Comparison of ENCODE assay signal across 10 cellular contexts in the genomic region with DNA sequence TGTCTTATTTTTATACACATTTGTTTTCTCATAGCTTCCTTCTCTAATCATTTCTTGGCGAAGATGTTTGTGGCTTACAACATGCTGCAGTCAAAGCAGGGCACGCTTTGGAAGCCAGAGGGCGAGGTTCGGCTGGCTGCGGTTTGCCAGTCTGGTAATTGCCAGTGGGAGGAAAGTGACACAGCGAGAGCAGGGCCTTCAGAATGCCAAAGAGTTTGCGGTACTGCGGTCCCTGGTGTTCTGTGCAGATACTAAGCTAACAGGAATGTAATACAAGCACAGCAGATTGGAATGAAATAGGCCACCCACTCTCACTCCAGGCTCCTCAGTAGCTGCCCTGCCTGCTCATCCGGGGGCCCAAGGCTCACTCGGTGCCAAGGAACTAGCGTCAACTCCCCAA. TPM values are rescaled to one million over a fixed set of nuclear protein-coding genes. Genes with fewer than 3 reads are reported as not detected.
DNase-seq lines count a peak whose midpoint lies in the region; ATAC-seq, FAIRE-seq and TF ChIP-seq lines count a peak whose summit lies in the region.
"Had no signal": no experiment of that assay in that cellular context is flagged by ENCODE, and none has a peak within 500 bp of the region (broad histone marks: within the 10 kb centered on the region; RNA-seq: fewer than 3 reads in every experiment).

No MANE protein-coding gene starts in this region.

- 63% methylated on average over 11 of the region's 11 CpGs for WGBS in HepG2 (ENCODE audit: low lambda C conversion rate)
- 51 to 62% methylated on average over 11 of the region's 11 CpGs for WGBS in aorta, 2 donors

- peak overlapping the region in 1 of 3 donors; percentile 28 for H3K4me3 ChIP-seq in breast epithelium
- H3K4me3 ChIP-seq in HepG2 (replicated peaks in 1 of 3; ENCODE audit: insufficient read depth in 1 of 3, low read depth in 2 of 3, low read length in 3 of 3), result no peak overlapping the region
- no peak overlapping the region for H3K4me3 ChIP-seq in aorta (ENCODE audit: low read length in 2 of 2)

- CTCF ChIA-PET in HepG2 (lab: Yijun Ruan, JAX; ENCODE audit: low intra/inter-chr PET ratio, low total read pairs), result no interaction called here

- no TSS peak for BruUV-seq in HepG2 (replicated peaks; lab: Mats Ljungman, UMichigan)

- no peaks in the 10 kb centered on the region for H3K36me3 ChIP-seq in breast epithelium
- no peaks in the 10 kb centered on the region for H3K36me3 ChIP-seq in HepG2 (replicated peaks in 1 of 2; ENCODE audit: control insufficient read depth in 1 of 2, insufficient read depth in 2 of 2, low read length in 2 of 2)
- no peaks in the 10 kb centered on the region for H3K36me3 ChIP-seq in aorta (ENCODE audit: control insufficient read depth in 1 of 2, insufficient read depth in 2 of 2, low read length in 1 of 2)
- H3K36me3 ChIP-seq: WERI-Rb-1 had no signal

- DNase-seq in NOMO-1 treated with DMSO at 0.1 percent for 48 hours (lab: John Stamatoyannopoulos, UW; ENCODE audit: unreplicated experiment) (peak; percentile 23), NOMO-1 treated with dmso at 0.1 percent for 144 hours (lab: John Stamatoyannopoulos, UW; ENCODE audit: unreplicated experiment) (no peak), breast epithelium (ENCODE audit: low spot score in 2 of 2) (peak; percentile 62 to 72), HepG2 (ENCODE audit: low spot score) (no peak), aorta (peak; percentile 58 to 75), NCI-H510A (lab: John Stamatoyannopoulos, UW) (no peak)
- no peak for DNase-seq in stimulated activated naive CD8-positive, alpha-beta T cell treated with anti-CD3 and anti-CD28 coated beads, Interleukin-15, Interleukin-2, amounts not matched to agents 100 U/mL and 50 U/mL, for 24 hours
- DNase-seq: WERI-Rb-1 had no signal

- intact Hi-C loops in breast epithelium (cut with DNase I; ENCODE audit: low total_unique reads) (loop anchor here (5.0 kb wide), 1 partner anchor 885 kb away; no protein-coding TSS in a partner anchor), HepG2 (cut with micrococcal nuclease; ENCODE audit: unreplicated experiment) (no loop called here), aorta (cut with DNase I) (no loop called here)

- H2AFZ ChIP-seq in HepG2 (ENCODE audit: low read length), result no peak overlapping the region

- H3K27me3 ChIP-seq in breast epithelium, result no peaks in the 10 kb centered on the region
- H3K27me3 ChIP-seq in HepG2 (ENCODE audit: control insufficient read depth in 1 of 2, insufficient read depth in 2 of 2, low read length in 2 of 2), result 0 out of 5 replicates have a peak, but pooled peaks cover 0 to 5% of the 10 kb centered on the region in 2 experiments
- H3K27me3 ChIP-seq in aorta (ENCODE audit: control insufficient read depth in 1 of 2, insufficient read depth in 2 of 2, low read length in 1 of 2), result no peaks in the 10 kb centered on the region

- H4K20me1 ChIP-seq in HepG2 (ENCODE audit: insufficient read depth, low read length), result no peaks in the 10 kb centered on the region

- TF ChIP-seq EP300 in HepG2 (IDR thresholded peaks at IDR 0.05; ENCODE audit: low read depth in 2 of 2, low read length in 2 of 2), result no peak
- TF ChIP-seq EP300 in HepG2 (CRISPR knock-in tag; IDR thresholded peaks at IDR 0.05; ENCODE audit: borderline replicate concordance), result no peak

- H3K9me3 ChIP-seq in breast epithelium (no peaks in the 10 kb centered on the region), HepG2 (ENCODE audit: low read length) (no peaks in the 10 kb centered on the region), aorta (ENCODE audit: control insufficient read depth, low read length) (no peaks in the 10 kb centered on the region)

- H3K9ac ChIP-seq in HepG2 (ENCODE audit: insufficient read depth, low read depth, low read length), result no peak overlapping the region

- H3K79me2 ChIP-seq in HepG2 (ENCODE audit: insufficient read depth, low read length), result no peaks in the 10 kb centered on the region

- in situ Hi-C loops in HepG2 (cut with HindIII; ENCODE audit: extremely low pct_ligation_motif_present, low pct_unique_long_range_greater_than_20kb), result no loop called here

- no peak overlapping the region for H3K4me2 ChIP-seq in HepG2 (ENCODE audit: low read depth, low read length)

- no peak for FAIRE-seq in HepG2 (lab: Jason Lieb, UNC)

- TF ChIP-seq POLR2A in breast epithelium (IDR thresholded peaks at IDR 0.05) (no peak), HepG2 (IDR thresholded peaks at IDR 0.05; ENCODE audit: insufficient read depth in 1 of 2, low read depth in 2 of 2, low read length in 2 of 2) (no peak)

- H3K4me1 ChIP-seq in breast epithelium (no peaks in the 10 kb centered on the region), HepG2 (ENCODE audit: insufficient read depth, low read length) (no peaks in the 10 kb centered on the region), aorta (ENCODE audit: control insufficient read depth in 1 of 2, insufficient read depth in 2 of 2, low read length in 2 of 2) (no peaks in the 10 kb centered on the region)

- POLR2A ChIA-PET in HepG2 (lab: Yijun Ruan, JAX), result no interaction called here

- H3K27ac ChIP-seq in breast epithelium (peak overlapping the region in 1 of 2 donors; percentile 69), HepG2 (ENCODE audit: extremely low read length, insufficient read depth, low read length) (no peak overlapping the region), aorta (ENCODE audit: low read depth in 1 of 2, low read length in 2 of 2) (no peak overlapping the region)
- H3K27ac ChIP-seq: C4-2B, WERI-Rb-1 had no signal

- peak; percentile 27; the same call in 2 of the 3 replicates for ATAC-seq in HepG2
- no peak for ATAC-seq in aorta (ENCODE audit: low FRiP score)
- ATAC-seq in HG03571 (IDR thresholded peaks at IDR 0.05; ENCODE audit: unreplicated experiment), result no peak
- no peak for ATAC-seq in stimulated activated naive CD8-positive, alpha-beta T cell treated with anti-CD3 and anti-CD28 coated beads, Interleukin-15, Interleukin-2, amounts not matched to agents 100 U/mL and 50 U/mL, for 24 hours

- TF ChIP-seq CTCF in breast epithelium (IDR thresholded peaks at IDR 0.05), result no peak
- TF ChIP-seq CTCF in HepG2 (CRISPR knock-in tag; IDR thresholded peaks at IDR 0.05), result peak; percentile 28

- no peak for TF ChIP-seq RAD21 in HepG2 (CRISPR knock-in tag; IDR thresholded peaks at IDR 0.05)

TF ChIP-seq in HepG2, 621 proteins besides CTCF, POLR2A, EP300 and RAD21 (continues in another document):
- TF ChIP-seq ZNF792 (CRISPR knock-in tag; IDR thresholded peaks at IDR 0.05) (no peak), REXO4 (CRISPR knock-in tag; IDR thresholded peaks at IDR 0.05; ENCODE audit: borderline replicate concordance) (no peak), TEAD2 (CRISPR knock-in tag; IDR thresholded peaks at IDR 0.05) (no peak), GATA4 (IDR thresholded peaks at IDR 0.05; ENCODE audit: borderline replicate concordance, low read depth) (no peak)
- TF ChIP-seq, protein P1, sequence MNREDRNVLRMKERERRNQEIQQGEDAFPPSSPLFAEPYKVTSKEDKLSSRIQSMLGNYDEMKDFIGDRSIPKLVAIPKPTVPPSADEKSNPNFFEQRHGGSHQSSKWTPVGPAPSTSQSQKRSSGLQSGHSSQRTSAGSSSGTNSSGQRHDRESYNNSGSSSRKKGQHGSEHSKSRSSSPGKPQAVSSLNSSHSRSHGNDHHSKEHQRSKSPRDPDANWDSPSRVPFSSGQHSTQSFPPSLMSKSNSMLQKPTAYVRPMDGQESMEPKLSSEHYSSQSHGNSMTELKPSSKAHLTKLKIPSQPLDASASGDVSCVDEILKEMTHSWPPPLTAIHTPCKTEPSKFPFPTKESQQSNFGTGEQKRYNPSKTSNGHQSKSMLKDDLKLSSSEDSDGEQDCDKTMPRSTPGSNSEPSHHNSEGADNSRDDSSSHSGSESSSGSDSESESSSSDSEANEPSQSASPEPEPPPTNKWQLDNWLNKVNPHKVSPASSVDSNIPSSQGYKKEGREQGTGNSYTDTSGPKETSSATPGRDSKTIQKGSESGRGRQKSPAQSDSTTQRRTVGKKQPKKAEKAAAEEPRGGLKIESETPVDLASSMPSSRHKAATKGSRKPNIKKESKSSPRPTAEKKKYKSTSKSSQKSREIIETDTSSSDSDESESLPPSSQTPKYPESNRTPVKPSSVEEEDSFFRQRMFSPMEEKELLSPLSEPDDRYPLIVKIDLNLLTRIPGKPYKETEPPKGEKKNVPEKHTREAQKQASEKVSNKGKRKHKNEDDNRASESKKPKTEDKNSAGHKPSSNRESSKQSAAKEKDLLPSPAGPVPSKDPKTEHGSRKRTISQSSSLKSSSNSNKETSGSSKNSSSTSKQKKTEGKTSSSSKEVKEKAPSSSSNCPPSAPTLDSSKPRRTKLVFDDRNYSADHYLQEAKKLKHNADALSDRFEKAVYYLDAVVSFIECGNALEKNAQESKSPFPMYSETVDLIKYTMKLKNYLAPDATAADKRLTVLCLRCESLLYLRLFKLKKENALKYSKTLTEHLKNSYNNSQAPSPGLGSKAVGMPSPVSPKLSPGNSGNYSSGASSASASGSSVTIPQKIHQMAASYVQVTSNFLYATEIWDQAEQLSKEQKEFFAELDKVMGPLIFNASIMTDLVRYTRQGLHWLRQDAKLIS (CRISPR knock-in tag; IDR thresholded peaks at IDR 0.05), result no peak

RNA-seq across cellular contexts. Expression of gene TGM3, which starts 58.7 kb away (rescaled TPM):
- total RNA-seq in breast epithelium (not detected), HepG2 (2016; rRNA removed; fragmentation: Illumina TruSeq; extraction: Trizol) (not detected in 2 replicates), aorta (not detected)
- not detected in 2 replicates for total RNA-seq in HepG2 (2016; cell fraction: cytosol; rRNA removed; fragmentation: Illumina TruSeq; extraction: Trizol; ENCODE audit: low read depth)
- not detected in 2 replicates for total RNA-seq in HepG2 (2016; cell fraction: insoluble cytoplasmic fraction; rRNA removed; fragmentation: Illumina TruSeq; extraction: Trizol)
- total RNA-seq in HepG2 (2016; cell fraction: membrane; rRNA removed; fragmentation: Illumina TruSeq; extraction: Trizol), result not detected in 2 replicates
- total RNA-seq in HepG2 (2016; cell fraction: nucleus; rRNA removed; fragmentation: Illumina TruSeq; extraction: Trizol), result not detected in 2 replicates
- polyA plus RNA-seq in HepG2 (2011; rRNA removed) (not detected in 2 replicates), aorta (under 1 TPM; 0.72 to 0.75 TPM)
- not detected in 2 replicates for polyA plus RNA-seq in HepG2 (2011; cell fraction: cytosol; rRNA removed)
- polyA plus RNA-seq in HepG2 (2011; cell fraction: nucleus; rRNA removed), result not detected in 2 replicates
- polyA plus RNA-seq in HepG2 (2012), result not detected in 2 replicates
- not detected in 2 replicates for polyA plus RNA-seq in HepG2 (2016; cell fraction: cytosol; fragmentation: Illumina TruSeq; extraction: Trizol; ENCODE audit: low read depth)
- polyA plus RNA-seq in HepG2 (2016; cell fraction: insoluble cytoplasmic fraction; fragmentation: Illumina TruSeq; extraction: Trizol; ENCODE audit: low read depth), result not detected in 2 replicates
- not detected in 2 replicates for polyA plus RNA-seq in HepG2 (2016; cell fraction: membrane; fragmentation: Illumina TruSeq; extraction: Trizol; ENCODE audit: low read depth)
- not detected in 2 replicates for polyA plus RNA-seq in HepG2 (2016; cell fraction: nucleus; fragmentation: Illumina TruSeq; extraction: Trizol; ENCODE audit: insufficient read depth, low read depth)
- polyA minus RNA-seq in HepG2 (2011; rRNA and poly(A)+ RNA removed; ENCODE audit: low replicate concordance), result not detected in 2 replicates
- not detected in 2 replicates for polyA minus RNA-seq in HepG2 (2011; cell fraction: cytosol; rRNA and poly(A)+ RNA removed)
- not detected in 2 replicates for polyA minus RNA-seq in HepG2 (2011; cell fraction: nucleus; rRNA and poly(A)+ RNA removed)

Comparison
In these comparisons a context has a peak if more than half of its experiments do, and no peak if none do; other contexts are left out.
1. DNase-seq: peak in NOMO-1 treated with DMSO at 0.1 percent for 48 hours (single experiment), breast epithelium (2 of 2) and aorta (2 of 2); none in NOMO-1 treated with dmso at 0.1 percent for 144 hours (single experiment), HepG2 (single experiment), NCI-H510A (single experiment) and stimulated activated naive CD8-positive, alpha-beta T cell treated with anti-CD3 and anti-CD28 coated beads, Interleukin-15, Interleukin-2, amounts not matched to agents 100 U/mL and 50 U/mL, for 24 hours (single experiment).